1 cellular context compared by ENCODE assay signal in genomic region chr15:63501256-63502089, GRCh38.
TF ChIP-seq lines count a peak whose summit lies in the region.

No MANE protein-coding gene starts in this region.

TF ChIP-seq in HEK293, 187 proteins besides CTCF, POLR2A, EP300 and RAD21 (continued from another document and continues in another):
- TF ChIP-seq ZBTB26 (tag by site-specific recombination; optimal IDR thresholded peaks at IDR 0.05) (peak; percentile 27), ZNF548 (tag by site-specific recombination; IDR thresholded peaks at IDR 0.05) (no peak), HOXD13 (CRISPR knock-in tag; IDR thresholded peaks at IDR 0.05; ENCODE audit: borderline replicate concordance) (no peak), ZNF169 (tag by site-specific recombination; IDR thresholded peaks at IDR 0.05) (no peak), KLF9 (tag by site-specific recombination; IDR thresholded peaks at IDR 0.05; ENCODE audit: low read depth) (no peak), ZNF335 (tag by site-specific recombination; conservative IDR thresholded peaks at IDR 0.05) (peak; percentile 50), ZBTB17 (tag by site-specific recombination; IDR thresholded peaks at IDR 0.05) (no peak), ZNF645 (tag by site-specific recombination; IDR thresholded peaks at IDR 0.05) (no peak), ZSCAN30 (tag by site-specific recombination; IDR thresholded peaks at IDR 0.05) (no peak), SCRT2 (tag by site-specific recombination; IDR thresholded peaks at IDR 0.05) (no peak), ZNF600 (tag by site-specific recombination; IDR thresholded peaks at IDR 0.05) (peak; percentile 45; the same call in 1 of the 2 replicates), ZNF677 (tag by site-specific recombination; IDR thresholded peaks at IDR 0.05) (no peak), ZNF501 (tag by site-specific recombination; IDR thresholded peaks at IDR 0.05) (no peak), ZFP69B (tag by site-specific recombination; IDR thresholded peaks at IDR 0.05) (no peak), ZSCAN4 (tag by site-specific recombination; IDR thresholded peaks at IDR 0.05) (no peak), ZNF138 (tag by site-specific recombination; IDR thresholded peaks at IDR 0.05; ENCODE audit: borderline replicate concordance) (no peak), SALL2 (tag by site-specific recombination; IDR thresholded peaks at IDR 0.05; ENCODE audit: borderline replicate concordance) (no peak), ZSCAN18 (tag by site-specific recombination; IDR thresholded peaks at IDR 0.05) (no peak), EGR2 (tag by site-specific recombination; IDR thresholded peaks at IDR 0.05; ENCODE audit: low read depth) (0 out of 2 replicates have a peak, but pooled peaks have one; percentile 25), ZNF510 (tag by site-specific recombination; IDR thresholded peaks at IDR 0.05; ENCODE audit: insufficient replicate concordance) (no peak), ZBTB11 (tag by site-specific recombination; conservative IDR thresholded peaks at IDR 0.05; ENCODE audit: low read depth) (peak; percentile 80), ZNF776 (tag by site-specific recombination; IDR thresholded peaks at IDR 0.05; ENCODE audit: borderline replicate concordance) (no peak), FEZF1 (tag by site-specific recombination; IDR thresholded peaks at IDR 0.05) (no peak), KLF8 (tag by site-specific recombination; IDR thresholded peaks at IDR 0.05) (no peak), ZNF112 (tag by site-specific recombination; IDR thresholded peaks at IDR 0.05) (no peak), PRDM1 (tag by site-specific recombination; IDR thresholded peaks at IDR 0.05) (peak; percentile 62), PBX3 (CRISPR knock-in tag; IDR thresholded peaks at IDR 0.05) (no peak), ZNF514 (tag by site-specific recombination; IDR thresholded peaks at IDR 0.05) (no peak), ZNF133 (tag by site-specific recombination; IDR thresholded peaks at IDR 0.05) (no peak), ZBTB7A (tag by site-specific recombination; IDR thresholded peaks at IDR 0.05; ENCODE audit: low read depth) (no peak), ZNF830 (tag by site-specific recombination; IDR thresholded peaks at IDR 0.05; ENCODE audit: low read depth) (no peak), ZNF350 (tag by site-specific recombination; IDR thresholded peaks at IDR 0.05) (no peak), ZNF610 (tag by site-specific recombination; IDR thresholded peaks at IDR 0.05; ENCODE audit: borderline replicate concordance) (no peak), GLI4 (tag by site-specific recombination; IDR thresholded peaks at IDR 0.05) (no peak), SETDB1 (IDR thresholded peaks at IDR 0.05; ENCODE audit: insufficient read length, low read length) (no peak), ZNF280D (tag by site-specific recombination; IDR thresholded peaks at IDR 0.05) (no peak), KLF1 (tag by site-specific recombination; IDR thresholded peaks at IDR 0.05) (peak; percentile 52), KLF17 (tag by site-specific recombination; IDR thresholded peaks at IDR 0.05) (no peak), MYNN (tag by site-specific recombination; IDR thresholded peaks at IDR 0.05; ENCODE audit: borderline replicate concordance) (no peak), ZNF26 (tag by site-specific recombination; IDR thresholded peaks at IDR 0.05) (no peak), ZNF132 (tag by site-specific recombination; IDR thresholded peaks at IDR 0.05; ENCODE audit: borderline replicate concordance) (no peak), BCL11B (tag by site-specific recombination; IDR thresholded peaks at IDR 0.05; ENCODE audit: low read depth) (no peak), ZNF274 (IDR thresholded peaks at IDR 0.05; ENCODE audit: low read length) (no peak), ZNF274 (tag by site-specific recombination; IDR thresholded peaks at IDR 0.05; ENCODE audit: borderline replicate concordance) (no peak), ZNF214 (tag by site-specific recombination; IDR thresholded peaks at IDR 0.05; ENCODE audit: borderline replicate concordance) (no peak), PRDM10 (tag by site-specific recombination; IDR thresholded peaks at IDR 0.05) (peak; percentile 46; the same call in 1 of the 2 replicates), ZBTB48 (tag by site-specific recombination; IDR thresholded peaks at IDR 0.05) (no peak)
